In the genomic region with DNA sequence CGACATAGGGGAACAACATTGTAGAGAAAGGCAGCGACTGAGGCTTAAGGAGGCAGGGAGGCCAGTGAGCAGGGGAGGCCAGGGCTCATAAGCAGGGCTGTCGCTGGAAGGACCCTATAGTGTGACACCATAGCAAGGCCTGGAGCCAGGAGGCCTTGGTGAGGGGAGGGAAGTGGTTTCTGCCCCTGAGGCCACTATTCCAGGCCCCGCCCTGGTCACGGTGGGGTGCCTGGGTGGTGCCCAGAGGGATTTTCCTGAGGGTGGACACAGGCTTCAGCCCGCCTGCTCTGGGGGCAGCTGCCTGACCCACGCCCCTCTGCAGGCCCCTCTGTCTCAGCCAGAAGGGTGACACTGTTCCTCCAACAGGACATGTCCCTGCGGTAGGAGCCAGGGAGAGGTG, we compare ENCODE assay signal across 16 cellular contexts.
DNase-seq lines count a peak whose midpoint lies in the region; ATAC-seq, FAIRE-seq and TF ChIP-seq lines count a peak whose summit lies in the region.
"Had no signal": no experiment of that assay in that cellular context is flagged by ENCODE, and none has a peak within 500 bp of the region (broad histone marks: within the 10 kb centered on the region; RNA-seq: fewer than 3 reads in every experiment).

No MANE protein-coding gene starts in this region.

- H3K27ac ChIP-seq in H1 (ENCODE audit: low read depth, low read length) (no peak overlapping the region; the same call in 1 of the 2 replicates), endodermal cell (ENCODE audit: low read depth, low read length) (no peak overlapping the region)
- H3K27ac ChIP-seq: GM23248 had no signal

- H3K4me3 ChIP-seq in NB4 (ENCODE audit: low read depth, low read length) (no peak overlapping the region), H1 (ENCODE audit: extremely low read depth in 1 of 4, insufficient read depth in 2 of 4, low read depth in 3 of 4, low read length in 4 of 4) (no peak overlapping the region), MG63 (no peak overlapping the region), endodermal cell (ENCODE audit: low read length) (no peak overlapping the region)
- H3K4me3 ChIP-seq: A549, GM12878, GM23248, K562 had no signal

- no peak for DNase-seq in stimulated activated naive CD8-positive, alpha-beta T cell treated with anti-CD3 and anti-CD28 coated beads, Interleukin-15, amount 100 ng/mL, for 72 hours
- DNase-seq in stimulated activated naive CD8-positive, alpha-beta T cell treated with anti-CD3 and anti-CD28 coated beads, Interleukin-15, Interleukin-2, amounts not matched to agents 100 U/mL and 50 U/mL, for 24 hours, result no peak
- DNase-seq in NB4 (ENCODE audit: low read depth), result peak; percentile 30
- no peak for DNase-seq in H1 (ENCODE audit: low read depth in 1 of 2, low spot score in 2 of 2)
- no peak for DNase-seq in MG63
- no peak for DNase-seq in endodermal cell
- DNase-seq: CD4-positive, alpha-beta T cell; DMS79; GM23248; H7 had no signal

- CTCF ChIA-PET in H1 (lab: Charles Lee; ENCODE audit: partially characterized antibody), result interaction anchor here (0.5 to 1.4 kb wide), 3 partner anchors 9 to 62 kb away, joined by 3 to 6 read pairs (median 4); no protein-coding TSS in a partner anchor

- no peak overlapping the region for H2BK120ac ChIP-seq in H1 (replicated peaks; ENCODE audit: low read depth, low read length)

- TF ChIP-seq CTCF in NB4 (IDR thresholded peaks at IDR 0.05; ENCODE audit: low read depth, low read length) (no peak), H1 (IDR thresholded peaks at IDR 0.05; ENCODE audit: control extremely low read depth in 1 of 3, insufficient read depth in 1 of 3, low read depth in 1 of 3, low read length in 3 of 3) (no peak), endodermal cell (conservative IDR thresholded peaks at IDR 0.05) (no peak)

- H3K36me3 ChIP-seq in H1 (ENCODE audit: control insufficient read depth in 2 of 4, insufficient read depth in 4 of 4, low read length in 3 of 4) (no peaks in the 10 kb centered on the region), MG63 (no peaks in the 10 kb centered on the region), endodermal cell (ENCODE audit: control insufficient read depth, insufficient read depth, low read length) (no peaks in the 10 kb centered on the region)

- POLR2A ChIA-PET in H1 (lab: Charles Lee; ENCODE audit: partially characterized antibody), result no interaction called here

- H4K5ac ChIP-seq in H1 (ENCODE audit: insufficient read length, low read depth, low read length), result no peak overlapping the region

- H3K36me3 Mint-ChIP-seq in endodermal cell (ENCODE audit: low read depth), result no peaks in the 10 kb centered on the region

- no peaks in the 10 kb centered on the region for H3K79me1 ChIP-seq in H1 (ENCODE audit: low read depth, low read length)

- no peaks in the 10 kb centered on the region for H3K9me3 ChIP-seq in H1 (ENCODE audit: insufficient read depth in 2 of 2, low read depth in 1 of 2, low read length in 1 of 2)
- no peaks in the 10 kb centered on the region for H3K9me3 ChIP-seq in MG63
- H3K9me3 ChIP-seq in endodermal cell (ENCODE audit: control insufficient read depth, low read length), result no peaks in the 10 kb centered on the region
- H3K9me3 ChIP-seq: A549 had no signal

- no peaks in the 10 kb centered on the region for H3K9me3 Mint-ChIP-seq in stimulated activated naive CD8-positive, alpha-beta T cell treated with anti-CD3 and anti-CD28 coated beads, Interleukin-15, amount 100 ng/mL, for 72 hours
- no peaks in the 10 kb centered on the region for H3K9me3 Mint-ChIP-seq in endodermal cell
- H3K9me3 Mint-ChIP-seq: CD4-positive, alpha-beta T cell had no signal

- no peak overlapping the region for H2AFZ ChIP-seq in H1 (ENCODE audit: low read length)
- H2AFZ ChIP-seq: GM23248 had no signal

- H3K27ac Mint-ChIP-seq in stimulated activated naive CD8-positive, alpha-beta T cell treated with anti-CD3 and anti-CD28 coated beads, Interleukin-15, amount 100 ng/mL, for 72 hours, result no peak overlapping the region
- H3K27ac Mint-ChIP-seq in endodermal cell, result no peak overlapping the region
- H3K27ac Mint-ChIP-seq: CD4-positive, alpha-beta T cell had no signal

- H4K20me1 ChIP-seq in H1 (replicated peaks in 1 of 2; ENCODE audit: control insufficient read depth in 1 of 2, insufficient read depth in 2 of 2, low read length in 2 of 2), result no peaks in the 10 kb centered on the region

- no peak overlapping the region for H3K56ac ChIP-seq in H1 (replicated peaks; ENCODE audit: insufficient read length, low read depth, low read length)

- no peaks in the 10 kb centered on the region for H3K23me2 ChIP-seq in H1 (ENCODE audit: low read depth, low read length)

- no peak for TF ChIP-seq RAD21 in H1 (IDR thresholded peaks at IDR 0.05 in 1 of 2, conservative IDR thresholded peaks at IDR 0.05 in 1 of 2; ENCODE audit: low read depth in 2 of 2, low read length in 2 of 2)

- no peak overlapping the region for H2BK20ac ChIP-seq in H1 (ENCODE audit: low read length)

- TF ChIP-seq POLR2A in NB4 (IDR thresholded peaks at IDR 0.05; ENCODE audit: extremely low read depth, insufficient read length), result no peak
- TF ChIP-seq POLR2A in H1 (IDR thresholded peaks at IDR 0.05; ENCODE audit: control extremely low read depth in 1 of 2, low read depth in 2 of 2, low read length in 2 of 2), result no peak

- no peak overlapping the region for H3K9ac ChIP-seq in H1 (replicated peaks in 1 of 4; ENCODE audit: extremely low read depth in 1 of 4, low read depth in 3 of 4, low read length in 3 of 4)
- no peak overlapping the region for H3K9ac ChIP-seq in endodermal cell (ENCODE audit: extremely low read depth, low read length, poor library complexity, severe bottlenecking)
- H3K9ac ChIP-seq: GM23248 had no signal

- H3K4me3 Mint-ChIP-seq in stimulated activated naive CD8-positive, alpha-beta T cell treated with anti-CD3 and anti-CD28 coated beads, Interleukin-15, amount 100 ng/mL, for 72 hours, result no peak overlapping the region
- no peak overlapping the region for H3K4me3 Mint-ChIP-seq in endodermal cell
- H3K4me3 Mint-ChIP-seq: CD4-positive, alpha-beta T cell had no signal

- ATAC-seq in stimulated activated naive CD8-positive, alpha-beta T cell treated with anti-CD3 and anti-CD28 coated beads, Interleukin-15, amount 100 ng/mL, for 72 hours, result peak; percentile 11
- no peak for ATAC-seq in stimulated activated naive CD8-positive, alpha-beta T cell treated with anti-CD3 and anti-CD28 coated beads, Interleukin-15, Interleukin-2, amounts not matched to agents 100 U/mL and 50 U/mL, for 24 hours
- no peak for ATAC-seq in HG03457 (IDR thresholded peaks at IDR 0.05; ENCODE audit: unreplicated experiment)
- ATAC-seq: A549, GM12878, K562 had no signal

- H3K79me2 ChIP-seq in H1 (ENCODE audit: control insufficient read depth in 1 of 2, insufficient read depth in 2 of 2, low read length in 2 of 2), result no peaks in the 10 kb centered on the region

- no peak overlapping the region for H4K91ac ChIP-seq in H1 (replicated peaks; ENCODE audit: insufficient read length, low read length)

- peaks cover 7% of the 10 kb centered on the region for H3K4me1 Mint-ChIP-seq in stimulated activated naive CD8-positive, alpha-beta T cell treated with anti-CD3 and anti-CD28 coated beads, Interleukin-15, amount 100 ng/mL, for 72 hours
- no peaks in the 10 kb centered on the region for H3K4me1 Mint-ChIP-seq in endodermal cell

- H3K27me3 Mint-ChIP-seq in stimulated activated naive CD8-positive, alpha-beta T cell treated with anti-CD3 and anti-CD28 coated beads, Interleukin-15, amount 100 ng/mL, for 72 hours, result no peaks in the 10 kb centered on the region
- H3K27me3 Mint-ChIP-seq in endodermal cell (ENCODE audit: insufficient read depth), result peaks cover 9% of the 10 kb centered on the region
- H3K27me3 Mint-ChIP-seq: CD4-positive, alpha-beta T cell had no signal

- H3K27me3 ChIP-seq in H1 (replicated peaks in 1 of 4; ENCODE audit: control insufficient read depth in 3 of 4, extremely low read depth in 1 of 4, insufficient read depth in 3 of 4, low read length in 3 of 4), result no peaks in the 10 kb centered on the region
- H3K27me3 ChIP-seq in MG63, result no peaks in the 10 kb centered on the region
- no peaks in the 10 kb centered on the region for H3K27me3 ChIP-seq in endodermal cell (ENCODE audit: control insufficient read depth, insufficient read depth, low read length, poor library complexity, severe bottlenecking)

- no peak overlapping the region for H2BK12ac ChIP-seq in H1 (ENCODE audit: low read depth, low read length)

- no peak overlapping the region for H2BK15ac ChIP-seq in H1 (ENCODE audit: low read length)

- no peak overlapping the region for H3K14ac ChIP-seq in H1 (ENCODE audit: insufficient read length)

- H2BK5ac ChIP-seq in H1 (ENCODE audit: low read depth, low read length), result no peak overlapping the region

- WGBS in H1 (ENCODE audit: extremely low coverage in 1 of 2, insufficient coverage in 1 of 2, insufficient read length in 1 of 2, insufficient replicate concordance in 2 of 2, low coverage in 1 of 2, low lambda C conversion rate in 2 of 2, missing lambda C conversion rate in 1 of 2), 2 experiments, result 88% methylated on average over 8 of the region's 8 CpGs; no CpG with 5 or more reads in 1 of the 2 experiments
- WGBS in endodermal cell (ENCODE audit: insufficient coverage in 1 of 2, insufficient read length in 1 of 2), 2 experiments, result 90 to 100% methylated on average over 3 to 8 of the region's 8 CpGs

- no peak overlapping the region for H3K23ac ChIP-seq in H1 (ENCODE audit: insufficient read length)

- H2AK5ac ChIP-seq in H1 (ENCODE audit: low read depth, low read length), result no peak overlapping the region

- H3K4me1 ChIP-seq in H1 (replicated peaks in 1 of 4; ENCODE audit: control insufficient read depth in 3 of 4, insufficient read depth in 4 of 4, low read length in 3 of 4) (peaks cover 0 to 10% (median 2%) of the 10 kb centered on the region in 4 experiments; a peak in 3 of 7 replicates), endodermal cell (ENCODE audit: control insufficient read depth, insufficient read depth, low read length) (no peaks in the 10 kb centered on the region)

- no peak for FAIRE-seq in H1 (lab: Jason Lieb, UNC)
- FAIRE-seq: A549, GM12878, GM18507, HTR-8/SVneo, K562 had no signal

- H3K4ac ChIP-seq in H1 (replicated peaks; ENCODE audit: insufficient read length, low read depth, low read length), result no peak overlapping the region

- peak overlapping the region; percentile 76; the same call in 1 of the 2 replicates for H4K8ac ChIP-seq in H1 (ENCODE audit: extremely low read depth, insufficient read depth, low read length)

- no peak overlapping the region for H3K4me2 ChIP-seq in H1 (ENCODE audit: insufficient read depth in 1 of 2, low read depth in 2 of 2, low read length in 2 of 2)
- H3K4me2 ChIP-seq: A549 had no signal

- no peak overlapping the region for H3K18ac ChIP-seq in H1 (ENCODE audit: extremely low read depth, low read length)

- no peak for TF ChIP-seq EP300 in H1 (IDR thresholded peaks at IDR 0.05; ENCODE audit: borderline replicate concordance in 1 of 2, low read depth in 2 of 2, low read length in 2 of 2)

TF ChIP-seq in H1, 55 proteins besides CTCF, POLR2A, EP300 and RAD21 (continues in another document):
- TF ChIP-seq POLR2AphosphoS5 (IDR thresholded peaks at IDR 0.05; ENCODE audit: low read depth, low read length) (no peak), TAF7 (optimal IDR thresholded peaks at IDR 0.05; ENCODE audit: borderline replicate concordance, low read depth, low read length) (no peak), TEAD4 (IDR thresholded peaks at IDR 0.05; ENCODE audit: low read depth, low read length) (no peak), GABPA (IDR thresholded peaks at IDR 0.05; ENCODE audit: borderline replicate concordance, insufficient read depth, low read length) (no peak)
